Comparison of ENCODE assay signal across 1 cellular context in genomic region chr16:11613381-11614303, GRCh38.
TF ChIP-seq lines count a peak whose summit lies in the region.

No MANE protein-coding gene starts in this region.

TF ChIP-seq in K562, 482 proteins besides CTCF, POLR2A, EP300 and RAD21 (continued from another document and continues in another):
- TF ChIP-seq ZNF318 (IDR thresholded peaks at IDR 0.05; ENCODE audit: borderline replicate concordance in 1 of 2, low read depth in 1 of 2) (peak in 1 of 2 experiments; percentile 74; a peak in 1 of 4 replicates), ZBTB34 (CRISPR knock-in tag; IDR thresholded peaks at IDR 0.05) (no peak), CREB5 (CRISPR knock-in tag; IDR thresholded peaks at IDR 0.05) (no peak), SMAD1 (IDR thresholded peaks at IDR 0.05; ENCODE audit: low read depth, low read length, partially characterized antibody) (peak; percentile 54), ZNF143 (CRISPR knock-in tag; IDR thresholded peaks at IDR 0.05) (peak; percentile 42; the same call in 1 of the 2 replicates), PTRF (tag; IDR thresholded peaks at IDR 0.05) (no peak), ZNF140 (CRISPR knock-in tag; IDR thresholded peaks at IDR 0.05) (no peak), TCF7 (IDR thresholded peaks at IDR 0.05; ENCODE audit: borderline replicate concordance) (no peak; the same call in 1 of the 2 replicates), RAD51 (IDR thresholded peaks at IDR 0.05; ENCODE audit: borderline replicate concordance, low read depth) (peak; percentile 58; the same call in 1 of the 2 replicates), HDAC3 (IDR thresholded peaks at IDR 0.05; ENCODE audit: borderline replicate concordance, partially characterized antibody) (peak; percentile 71), ZNF354B (CRISPR knock-in tag; IDR thresholded peaks at IDR 0.05) (peak; percentile 13; the same call in 1 of the 2 replicates), NCOA2 (IDR thresholded peaks at IDR 0.05; ENCODE audit: partially characterized antibody in 2 of 2) (no peak), RCOR1 (IDR thresholded peaks at IDR 0.05; ENCODE audit: borderline replicate concordance in 1 of 2, low read depth in 2 of 2, low read length in 2 of 2) (peak; percentile 96 to 100), GABPB2 (CRISPR knock-in tag; conservative IDR thresholded peaks at IDR 0.05) (no peak), NR3C1 (CRISPR knock-in tag; IDR thresholded peaks at IDR 0.05) (no peak), NBN (IDR thresholded peaks at IDR 0.05; ENCODE audit: low read depth) (no peak; the same call in none of the 2 replicates), NFIC (IDR thresholded peaks at IDR 0.05) (peak; percentile 41; the same call in 1 of the 2 replicates), LCOR (CRISPR knock-in tag; IDR thresholded peaks at IDR 0.05) (no peak), RNF219 (CRISPR knock-in tag; IDR thresholded peaks at IDR 0.05) (0 out of 2 replicates have a peak, but pooled peaks have one; percentile 48), SAFB2 (IDR thresholded peaks at IDR 0.05; ENCODE audit: borderline replicate concordance, low read depth, low read length, severe bottlenecking) (no peak), E2F5 (CRISPR knock-in tag; IDR thresholded peaks at IDR 0.05) (no peak), EP400 (IDR thresholded peaks at IDR 0.05) (peak; percentile 71), ZBTB1 (CRISPR knock-in tag; IDR thresholded peaks at IDR 0.05; ENCODE audit: borderline replicate concordance, low read depth) (0 out of 2 replicates have a peak, but pooled peaks have one; percentile 28), ZNF561 (CRISPR knock-in tag; conservative IDR thresholded peaks at IDR 0.05) (no peak), TBL1XR1 (IDR thresholded peaks at IDR 0.05; ENCODE audit: low read length in 2 of 2) (peak in 1 of 2 experiments; percentile 68; a peak in 2 of 4 replicates), MAFF (IDR thresholded peaks at IDR 0.05; ENCODE audit: low read length) (no peak), SREBF1 (IDR thresholded peaks at IDR 0.05; ENCODE audit: borderline replicate concordance, low read depth, low read length) (no peak), XRCC4 (IDR thresholded peaks at IDR 0.05; ENCODE audit: extremely low read depth, insufficient read depth, insufficient read length) (no peak), NR2C1 (IDR thresholded peaks at IDR 0.05) (peak; percentile 25; the same call in 1 of the 2 replicates), NR2C1 (tag; IDR thresholded peaks at IDR 0.05) (peak; percentile 61), CREB1 (IDR thresholded peaks at IDR 0.05) (no peak), CREB1 (CRISPR knock-in tag; IDR thresholded peaks at IDR 0.05) (peak; percentile 13; the same call in 1 of the 2 replicates), ZNF696 (CRISPR knock-in tag; conservative IDR thresholded peaks at IDR 0.05) (no peak), ELF2 (CRISPR knock-in tag; IDR thresholded peaks at IDR 0.05) (no peak; the same call in 1 of the 2 replicates), HMG20A (CRISPR knock-in tag; conservative IDR thresholded peaks at IDR 0.05) (no peak), NFE2 (IDR thresholded peaks at IDR 0.05; ENCODE audit: low read depth) (peak; percentile 68), XRCC5 (IDR thresholded peaks at IDR 0.05; ENCODE audit: low read depth, low read length) (no peak), PCBP2 (IDR thresholded peaks at IDR 0.05; ENCODE audit: low read depth, low read length, poor library complexity, severe bottlenecking) (no peak), POLR2AphosphoS2 (IDR thresholded peaks at IDR 0.05; ENCODE audit: low read length) (no peak), ZNF695 (CRISPR knock-in tag; IDR thresholded peaks at IDR 0.05) (no peak), FOXA3 (CRISPR knock-in tag; conservative IDR thresholded peaks at IDR 0.05 in 1 of 2, IDR thresholded peaks at IDR 0.05 in 1 of 2) (peak in 1 of 2 experiments; percentile 72; a peak in 2 of 4 replicates), CAMTA2 (CRISPR knock-in tag; conservative IDR thresholded peaks at IDR 0.05) (no peak), GABPB1 (CRISPR knock-in tag; IDR thresholded peaks at IDR 0.05) (peak; percentile 8), ZKSCAN3 (CRISPR knock-in tag; IDR thresholded peaks at IDR 0.05) (no peak), ZC3H4 (CRISPR knock-in tag; IDR thresholded peaks at IDR 0.05; ENCODE audit: borderline replicate concordance) (no peak), ZNF3 (CRISPR knock-in tag; IDR thresholded peaks at IDR 0.05) (no peak), NKRF (IDR thresholded peaks at IDR 0.05; ENCODE audit: borderline replicate concordance) (peak; percentile 65; the same call in 1 of the 2 replicates), ZNF239 (CRISPR knock-in tag; IDR thresholded peaks at IDR 0.05) (0 out of 2 replicates have a peak, but pooled peaks have one; percentile 22)
